Comparison of ENCODE assay signal across 25 cellular contexts in genomic region chr20:46218656-46219055, GRCh38.
DNase-seq lines count a peak whose midpoint lies in the region; FAIRE-seq and TF ChIP-seq lines count a peak whose summit lies in the region.
"Had no signal": no experiment of that assay in that cellular context is flagged by ENCODE, and none has a peak within 500 bp of the region (broad histone marks: within the 10 kb centered on the region; RNA-seq: fewer than 3 reads in every experiment).

No MANE protein-coding gene starts in this region.

- FAIRE-seq in H1 (lab: Jason Lieb, UNC) = no peak
- FAIRE-seq: endometrium, GM18507 had no signal

- H3K79me1 ChIP-seq in H1 (ENCODE audit: low read depth, low read length) = no peaks in the 10 kb centered on the region

- 0 out of 2 replicates have a peak overlapping the region, but pooled peaks have one; percentile 25 for H2BK20ac ChIP-seq in H1 (ENCODE audit: low read length)

- H3K9me3 ChIP-seq in H1 (ENCODE audit: insufficient read depth in 2 of 2, low read depth in 1 of 2, low read length in 1 of 2) (no peaks in the 10 kb centered on the region), sigmoid colon (no peaks in the 10 kb centered on the region)
- H3K9me3 ChIP-seq: Caco-2, esophagus muscularis mucosa, upper lobe of left lung had no signal

- H3K56ac ChIP-seq in H1 (replicated peaks; ENCODE audit: insufficient read length, low read depth, low read length) = no peak overlapping the region

- H2BK120ac ChIP-seq in H1 (replicated peaks; ENCODE audit: low read depth, low read length) = no peak overlapping the region

- TF ChIP-seq CTCF in H1 (IDR thresholded peaks at IDR 0.05; ENCODE audit: control extremely low read depth in 1 of 3, insufficient read depth in 1 of 3, low read depth in 1 of 3, low read length in 3 of 3) = no peak
- no peak for TF ChIP-seq CTCF in sigmoid colon (IDR thresholded peaks at IDR 0.05)

- peak overlapping the region; percentile 41 for H2BK12ac ChIP-seq in H1 (ENCODE audit: low read depth, low read length)

- no peak overlapping the region for H4K91ac ChIP-seq in H1 (replicated peaks; ENCODE audit: insufficient read length, low read length)

- POLR2A ChIA-PET in H1 (lab: Charles Lee; ENCODE audit: partially characterized antibody) = no interaction called here

- H3K27ac ChIP-seq in H1 (ENCODE audit: low read depth, low read length) (no peak overlapping the region), sigmoid colon (no peak overlapping the region)
- H3K27ac ChIP-seq: 22Rv1, esophagus muscularis mucosa, upper lobe of left lung had no signal

- H4K5ac ChIP-seq in H1 (ENCODE audit: insufficient read length, low read depth, low read length) = no peak overlapping the region

- H3K23ac ChIP-seq in H1 (ENCODE audit: insufficient read length) = no peak overlapping the region

- no peak for TF ChIP-seq POLR2A in H1 (IDR thresholded peaks at IDR 0.05; ENCODE audit: control extremely low read depth in 1 of 2, low read depth in 2 of 2, low read length in 2 of 2)
- TF ChIP-seq POLR2A in sigmoid colon (IDR thresholded peaks at IDR 0.05) = no peak

- H3K23me2 ChIP-seq in H1 (ENCODE audit: low read depth, low read length) = peaks cover 4% of the 10 kb centered on the region; the same call in 1 of the 2 replicates

- H3K36me3 ChIP-seq in H1 (ENCODE audit: control insufficient read depth in 2 of 4, insufficient read depth in 4 of 4, low read length in 3 of 4) = no peaks in the 10 kb centered on the region
- no peaks in the 10 kb centered on the region for H3K36me3 ChIP-seq in sigmoid colon
- H3K36me3 ChIP-seq: esophagus muscularis mucosa, upper lobe of left lung had no signal

- DNase-seq in DMS 273 (lab: John Stamatoyannopoulos, UW; ENCODE audit: unreplicated experiment) = peak; percentile 48
- no peak for DNase-seq in DMS 273 treated with DMSO at 0.1 percent for 48 hours (lab: John Stamatoyannopoulos, UW)
- DNase-seq in NCI-H128 (lab: John Stamatoyannopoulos, UW; ENCODE audit: unreplicated experiment) = peak; percentile 57
- DNase-seq in NCI-H345 treated with DMSO at 0.1 percent for 48 hours (lab: John Stamatoyannopoulos, UW; ENCODE audit: unreplicated experiment) = peak; percentile 95
- no peak for DNase-seq in H1 (ENCODE audit: low read depth in 1 of 2, low spot score in 2 of 2)
- no peak for DNase-seq in sigmoid colon
- DNase-seq in HT-29 (ENCODE audit: low spot score) = no peak
- no peak for DNase-seq in effector CD4-positive, alpha-beta T cell
- DNase-seq: activated CD8-positive, alpha-beta memory T cell treated with anti-CD3 and anti-CD28 coated beads, Interleukin-2, amount 50 U/mL, for 48 hours; activated CD8-positive, alpha-beta T cell treated with anti-CD3 and anti-CD28 coated beads for 36 hours; activated naive CD4-positive, alpha-beta T cell treated with anti-CD3 and anti-CD28 coated beads, Interleukin-2, amount 50 U/mL, for 16 hours; Caco-2; cerebellar nuclear complex; EL; foreskin fibroblast; KBM-7; NCI-H1694; NCI-H226; SHP77 treated with DMSO at 0.1 percent for 48 hours; stimulated activated CD4-positive, alpha-beta T cell treated with anti-CD3 and anti-CD28 coated beads, Interleukin-15, amount 100 ng/mL, for 24 hours; upper lobe of left lung had no signal

- TF ChIP-seq EP300 in H1 (IDR thresholded peaks at IDR 0.05; ENCODE audit: borderline replicate concordance in 1 of 2, low read depth in 2 of 2, low read length in 2 of 2) (no peak), sigmoid colon (IDR thresholded peaks at IDR 0.05) (no peak)

- H3K4me3 ChIP-seq in H1 (ENCODE audit: extremely low read depth in 1 of 4, insufficient read depth in 2 of 4, low read depth in 3 of 4, low read length in 4 of 4) = no peak overlapping the region
- H3K4me3 ChIP-seq in sigmoid colon = no peak overlapping the region
- H3K4me3 ChIP-seq: esophagus muscularis mucosa, upper lobe of left lung had no signal

- intact Hi-C loops in sigmoid colon (cut with DNase I) = no loop called here

- H4K8ac ChIP-seq in H1 (ENCODE audit: extremely low read depth, insufficient read depth, low read length) = no peak overlapping the region

- no peaks in the 10 kb centered on the region for H4K20me1 ChIP-seq in H1 (replicated peaks in 1 of 2; ENCODE audit: control insufficient read depth in 1 of 2, insufficient read depth in 2 of 2, low read length in 2 of 2)

- no peak overlapping the region for H3K18ac ChIP-seq in H1 (ENCODE audit: extremely low read depth, low read length)

- H2BK15ac ChIP-seq in H1 (ENCODE audit: low read length) = no peak overlapping the region

- no peak overlapping the region for H3K4me2 ChIP-seq in H1 (ENCODE audit: insufficient read depth in 1 of 2, low read depth in 2 of 2, low read length in 2 of 2)

- no peak overlapping the region; the same call in 1 of the 2 replicates for H2AK5ac ChIP-seq in H1 (ENCODE audit: low read depth, low read length)

- WGBS in H1 (ENCODE audit: extremely low coverage in 1 of 2, insufficient coverage in 1 of 2, insufficient read length in 1 of 2, insufficient replicate concordance in 2 of 2, low coverage in 1 of 2, low lambda C conversion rate in 2 of 2, missing lambda C conversion rate in 1 of 2), 2 experiments = 81% methylated on average over 9 of the region's 9 CpGs; no CpG with 5 or more reads in 1 of the 2 experiments
- 57 to 74% methylated on average over 9 of the region's 9 CpGs for WGBS in sigmoid colon, 2 donors

- H2AFZ ChIP-seq in H1 (ENCODE audit: low read length) = no peak overlapping the region

- no peak overlapping the region for H3K9ac ChIP-seq in H1 (replicated peaks in 1 of 4; ENCODE audit: extremely low read depth in 1 of 4, low read depth in 3 of 4, low read length in 3 of 4)

- CTCF ChIA-PET in H1 (lab: Charles Lee; ENCODE audit: partially characterized antibody) = interaction anchor here (0.5 to 0.9 kb wide), 5 partner anchors 19 to 231 kb away, joined by 3 to 6 read pairs (median 3); no protein-coding TSS in a partner anchor

- no peak overlapping the region for H3K14ac ChIP-seq in H1 (ENCODE audit: insufficient read length)

- H3K79me2 ChIP-seq in H1 (ENCODE audit: control insufficient read depth in 1 of 2, insufficient read depth in 2 of 2, low read length in 2 of 2) = no peaks in the 10 kb centered on the region

- H3K4me1 ChIP-seq in H1 (replicated peaks in 1 of 4; ENCODE audit: control insufficient read depth in 3 of 4, insufficient read depth in 4 of 4, low read length in 3 of 4) (peaks cover 15 to 42% (median 34%) of the 10 kb centered on the region in 4 experiments), sigmoid colon (peaks cover 0 to 11% (median 5%) of the 10 kb centered on the region in 4 donors)
- H3K4me1 ChIP-seq: upper lobe of left lung had no signal

- H3K27me3 ChIP-seq in H1 (replicated peaks in 1 of 4; ENCODE audit: control insufficient read depth in 3 of 4, extremely low read depth in 1 of 4, insufficient read depth in 3 of 4, low read length in 3 of 4) = no peaks in the 10 kb centered on the region
- H3K27me3 ChIP-seq in sigmoid colon = peaks cover 0 to 25% (median 0%) of the 10 kb centered on the region in 3 donors
- H3K27me3 ChIP-seq: upper lobe of left lung had no signal

- TF ChIP-seq RAD21 in H1 (IDR thresholded peaks at IDR 0.05 in 1 of 2, conservative IDR thresholded peaks at IDR 0.05 in 1 of 2; ENCODE audit: low read depth in 2 of 2, low read length in 2 of 2) = no peak

- H2BK5ac ChIP-seq in H1 (ENCODE audit: low read depth, low read length) = no peak overlapping the region

- no peak overlapping the region for H3K4ac ChIP-seq in H1 (replicated peaks; ENCODE audit: insufficient read length, low read depth, low read length)

TF ChIP-seq in H1, 55 proteins besides CTCF, POLR2A, EP300 and RAD21:
- TF ChIP-seq RBBP5 (IDR thresholded peaks at IDR 0.05; ENCODE audit: borderline replicate concordance, low read depth, low read length) = no peak
TF ChIP-seq in H1: peak in this region for 0.

Comparison
In these comparisons a context has a peak if more than half of its experiments do, and no peak if none do; other contexts are left out.
1. DNase-seq: peak in DMS 273 (single experiment), NCI-H128 (single experiment) and NCI-H345 treated with DMSO at 0.1 percent for 48 hours (single experiment); none in DMS 273 treated with DMSO at 0.1 percent for 48 hours (single experiment), H1 (0 of 2), sigmoid colon (single experiment), HT-29 (single experiment) and effector CD4-positive, alpha-beta T cell (single experiment).